15 cellular contexts compared by ENCODE assay signal in the genomic region with DNA sequence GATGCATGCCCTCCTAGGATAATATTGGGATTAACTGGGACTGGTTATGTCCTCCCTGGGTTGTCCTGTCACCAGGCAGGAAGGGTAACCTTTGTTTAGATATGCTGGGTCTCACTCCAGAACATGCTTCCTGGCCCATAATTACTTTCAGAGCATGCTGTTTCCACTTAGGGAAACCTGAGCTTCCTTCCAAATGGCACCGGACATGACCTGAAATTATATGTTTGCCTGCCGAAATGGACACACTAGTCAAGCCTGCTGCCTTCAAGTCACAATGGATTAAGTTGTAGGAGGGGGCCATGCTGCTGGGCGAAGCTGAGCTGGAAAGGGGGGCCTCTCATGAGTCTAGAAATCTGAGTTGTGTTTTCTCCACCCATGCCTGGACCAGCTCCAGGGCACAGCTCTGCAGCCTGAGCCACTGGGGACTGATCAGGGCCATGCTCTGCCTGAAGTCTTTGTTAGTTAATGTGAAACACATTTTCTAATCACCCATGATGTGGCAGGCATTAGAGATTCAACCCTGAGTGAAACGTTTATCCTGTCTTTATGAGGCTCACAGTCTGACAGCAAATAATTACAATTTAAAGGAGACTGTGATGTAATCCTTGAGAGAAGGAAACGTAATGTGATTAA.
DNase-seq lines count a peak whose midpoint lies in the region; ATAC-seq, FAIRE-seq and TF ChIP-seq lines count a peak whose summit lies in the region.
"Had no signal": no experiment of that assay in that cellular context is flagged by ENCODE, and none has a peak within 500 bp of the region (broad histone marks: within the 10 kb centered on the region; RNA-seq: fewer than 3 reads in every experiment).

No MANE protein-coding gene starts in this region.

- peak overlapping the region; percentile 13 for H2AFZ ChIP-seq in osteoblast (ENCODE audit: low read length)

- H3K4me3 ChIP-seq in BE2C (ENCODE audit: low read depth, low read length), result no peak overlapping the region
- H3K4me3 ChIP-seq in osteoblast (ENCODE audit: insufficient read depth, low read length), result no peak overlapping the region
- H3K4me3 ChIP-seq: BLaER1, dorsolateral prefrontal cortex, psoas muscle had no signal

- no peaks in the 10 kb centered on the region for H4K20me1 ChIP-seq in osteoblast (ENCODE audit: insufficient read depth, low read length)
- H4K20me1 ChIP-seq: BLaER1 had no signal

- no peak for ATAC-seq in HG03108 (IDR thresholded peaks at IDR 0.05; ENCODE audit: unreplicated experiment)

- DNase-seq in BE2C (peak; percentile 65), NCI-H1436 treated with DMSO at 0.1 percent for 48 hours (lab: John Stamatoyannopoulos, UW) (peak; percentile 72), fibroblast of gingiva (ENCODE audit: low read depth) (peak; percentile 68), osteoblast (ENCODE audit: insufficient read length, low spot score, missing footprints) (no peak), D721Med (ENCODE audit: insufficient read length, low spot score) (no peak)
- no peak for DNase-seq in activated CD4-positive, alpha-beta memory T cell treated with anti-CD3 and anti-CD28 coated beads, Interleukin-2, amount 10 ng/mL, durations not matched to agents 7 days and 5 days
- no peak for DNase-seq in stimulated activated CD4-positive, alpha-beta T cell treated with anti-CD3 and anti-CD28 coated beads, Interleukin-12 subunit alpha, Interleukin-12 subunit beta, amount 100 ng/mL, for 4 hours
- DNase-seq: KBM-7; SIG-M5; stimulated activated CD4-positive, alpha-beta T cell treated with anti-CD3 and anti-CD28 coated beads, Interleukin-2, amount 100 ng/mL, for 48 hours had no signal

- POLR2A ChIA-PET in activated CD4-positive, alpha-beta memory T cell treated with anti-CD3 and anti-CD28 coated beads, Interleukin-2, amount 10 ng/mL, durations not matched to agents 7 days and 5 days (lab: Charles Lee), result no interaction called here

- no peak for TF ChIP-seq CTCF in BE2C (IDR thresholded peaks at IDR 0.05; ENCODE audit: low read depth, low read length)
- TF ChIP-seq CTCF in osteoblast (IDR thresholded peaks at IDR 0.05; ENCODE audit: extremely low read depth, low read depth, low read length), result no peak
- TF ChIP-seq CTCF in D721Med (IDR thresholded peaks at IDR 0.05; ENCODE audit: insufficient read depth, missing control alignments), result no peak

- H3K27ac ChIP-seq in osteoblast (ENCODE audit: low read depth, low read length), result no peak overlapping the region
- H3K27ac ChIP-seq: BLaER1, psoas muscle had no signal

- H3K27me3 ChIP-seq in BE2C, result no peaks in the 10 kb centered on the region
- H3K27me3 ChIP-seq in osteoblast (ENCODE audit: insufficient read depth, low read length), result no peaks in the 10 kb centered on the region
- H3K27me3 ChIP-seq: BLaER1, dorsolateral prefrontal cortex had no signal

- no peak for FAIRE-seq in D721Med (lab: Jason Lieb, UNC)
- FAIRE-seq: GM19239 had no signal

- H3K9me3 ChIP-seq in BE2C (no peaks in the 10 kb centered on the region), osteoblast (ENCODE audit: low read depth, low read length) (no peaks in the 10 kb centered on the region)
- H3K9me3 ChIP-seq: BLaER1, psoas muscle had no signal

- H3K27ac Mint-ChIP-seq in activated CD4-positive, alpha-beta memory T cell treated with anti-CD3 and anti-CD28 coated beads, Interleukin-2, amount 10 ng/mL, durations not matched to agents 7 days and 5 days, result no peak overlapping the region

- no peaks in the 10 kb centered on the region for H3K4me1 Mint-ChIP-seq in activated CD4-positive, alpha-beta memory T cell treated with anti-CD3 and anti-CD28 coated beads, Interleukin-2, amount 10 ng/mL, durations not matched to agents 7 days and 5 days

- H3K4me2 ChIP-seq in osteoblast (ENCODE audit: insufficient read depth, low read length), result no peak overlapping the region
- H3K4me2 ChIP-seq: BLaER1 had no signal

- no peaks in the 10 kb centered on the region for H3K79me2 ChIP-seq in osteoblast (ENCODE audit: insufficient read depth, low read length)

- no peaks in the 10 kb centered on the region for H3K9me3 Mint-ChIP-seq in activated CD4-positive, alpha-beta memory T cell treated with anti-CD3 and anti-CD28 coated beads, Interleukin-2, amount 10 ng/mL, durations not matched to agents 7 days and 5 days

- no peaks in the 10 kb centered on the region for H3K36me3 Mint-ChIP-seq in activated CD4-positive, alpha-beta memory T cell treated with anti-CD3 and anti-CD28 coated beads, Interleukin-2, amount 10 ng/mL, durations not matched to agents 7 days and 5 days (ENCODE audit: low read depth)

- no peak overlapping the region for H3K4me3 Mint-ChIP-seq in activated CD4-positive, alpha-beta memory T cell treated with anti-CD3 and anti-CD28 coated beads, Interleukin-2, amount 10 ng/mL, durations not matched to agents 7 days and 5 days

- H3K27me3 Mint-ChIP-seq in activated CD4-positive, alpha-beta memory T cell treated with anti-CD3 and anti-CD28 coated beads, Interleukin-2, amount 10 ng/mL, durations not matched to agents 7 days and 5 days, result no peaks in the 10 kb centered on the region

- CTCF ChIA-PET in activated CD4-positive, alpha-beta memory T cell treated with anti-CD3 and anti-CD28 coated beads, Interleukin-2, amount 10 ng/mL, durations not matched to agents 7 days and 5 days (lab: Charles Lee), result interaction anchor here (1.1 kb wide), 1 partner anchor 17 kb away, joined by 3 read pairs; no protein-coding TSS in a partner anchor

- no peaks in the 10 kb centered on the region for H3K36me3 ChIP-seq in BE2C
- H3K36me3 ChIP-seq in osteoblast (ENCODE audit: insufficient read depth, low read length), result no peaks in the 10 kb centered on the region
- H3K36me3 ChIP-seq: BLaER1 had no signal

- peaks cover 12% of the 10 kb centered on the region for H3K4me1 ChIP-seq in BE2C
- peaks cover 26% of the 10 kb centered on the region for H3K4me1 ChIP-seq in osteoblast (ENCODE audit: insufficient read depth, low read length)
- H3K4me1 ChIP-seq: BLaER1 had no signal

Comparison
In these comparisons a context has a peak if more than half of its experiments do, and no peak if none do; other contexts are left out.
1. DNase-seq: peak in BE2C (single experiment), NCI-H1436 treated with DMSO at 0.1 percent for 48 hours (single experiment) and fibroblast of gingiva (single experiment); none in osteoblast (single experiment), D721Med (single experiment), activated CD4-positive, alpha-beta memory T cell treated with anti-CD3 and anti-CD28 coated beads, Interleukin-2, amount 10 ng/mL, durations not matched to agents 7 days and 5 days (single experiment) and stimulated activated CD4-positive, alpha-beta T cell treated with anti-CD3 and anti-CD28 coated beads, Interleukin-12 subunit alpha, Interleukin-12 subunit beta, amount 100 ng/mL, for 4 hours (single experiment).